In the genomic region with DNA sequence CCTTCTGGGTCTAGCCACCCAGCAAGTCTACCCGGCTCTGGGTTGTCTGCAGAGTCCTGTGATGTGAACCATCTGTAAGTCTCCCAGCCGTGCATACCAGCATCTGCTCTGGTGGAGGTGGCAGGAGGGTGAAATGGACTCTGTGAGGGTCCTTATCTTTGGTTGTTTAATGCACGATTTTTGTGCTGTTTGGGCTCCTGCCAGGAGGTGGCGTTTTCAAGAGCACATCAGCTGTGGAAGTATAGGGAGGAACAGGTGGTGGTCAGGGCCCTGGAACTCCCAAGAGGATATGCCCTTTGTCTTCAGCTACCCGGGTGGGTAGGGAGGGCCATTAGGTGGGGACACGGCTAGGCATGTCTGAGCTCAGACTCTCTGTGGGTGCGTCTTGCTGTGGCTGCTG, we compare ENCODE assay signal across 17 cellular contexts.
DNase-seq lines count a peak whose midpoint lies in the region; ATAC-seq and TF ChIP-seq lines count a peak whose summit lies in the region.
"Had no signal": no experiment of that assay in that cellular context is flagged by ENCODE, and none has a peak within 500 bp of the region (broad histone marks: within the 10 kb centered on the region; RNA-seq: fewer than 3 reads in every experiment).

No MANE protein-coding gene starts in this region.

- no peak overlapping the region for H3K27ac Mint-ChIP-seq in mesothelial cell of epicardium
- H3K27ac Mint-ChIP-seq: CD4-positive, alpha-beta T cell had no signal

- no peak overlapping the region for H3K4me3 Mint-ChIP-seq in mesothelial cell of epicardium
- H3K4me3 Mint-ChIP-seq: CD4-positive, alpha-beta T cell had no signal

- no peak overlapping the region for H3K9ac ChIP-seq in Karpas-422 (ENCODE audit: low read length)
- H3K9ac ChIP-seq: GM23248 had no signal

- H3K4me2 ChIP-seq in Karpas-422 (ENCODE audit: low read depth, low read length, poor library complexity, severe bottlenecking): no peak overlapping the region

- H3K27ac ChIP-seq in Karpas-422 (ENCODE audit: low read length): no peak overlapping the region
- no peak overlapping the region for H3K27ac ChIP-seq in RWPE1
- H3K27ac ChIP-seq: esophagus squamous epithelium, GM23248 had no signal

- no peaks in the 10 kb centered on the region for H3K36me3 ChIP-seq in Karpas-422 (ENCODE audit: insufficient read depth, low read length)
- H3K36me3 ChIP-seq: esophagus squamous epithelium had no signal

- POLR2A ChIA-PET in RWPE1 (lab: Yijun Ruan, JAX; ENCODE audit: low non-redundant PET): no interaction called here

- H3K4me1 ChIP-seq in Karpas-422 (ENCODE audit: low read length): no peaks in the 10 kb centered on the region
- H3K4me1 ChIP-seq: esophagus squamous epithelium had no signal

- H3K4me3 ChIP-seq in Karpas-422 (ENCODE audit: low read length): no peak overlapping the region
- H3K4me3 ChIP-seq: esophagus squamous epithelium, GM23248 had no signal

- CTCF ChIA-PET in RWPE1 (lab: Yijun Ruan, JAX): interaction anchor here (0.6 kb wide), 1 partner anchor 382 kb away, joined by 4 read pairs; no protein-coding TSS in a partner anchor

- no peaks in the 10 kb centered on the region for H3K9me3 ChIP-seq in Karpas-422 (ENCODE audit: low read length)
- H3K9me3 ChIP-seq: esophagus squamous epithelium had no signal

- H3K27me3 ChIP-seq in Karpas-422 (ENCODE audit: low read length): no peaks in the 10 kb centered on the region
- H3K27me3 ChIP-seq: esophagus squamous epithelium had no signal

- H3K9me2 ChIP-seq in Karpas-422 (replicated peaks; ENCODE audit: insufficient read depth, low read length): no peaks in the 10 kb centered on the region

- DNase-seq in Daoy (ENCODE audit: low read depth) (peak; percentile 9), Karpas-422 (peak; percentile 45), UCSD-AML1 (lab: John Stamatoyannopoulos, UW; ENCODE audit: unreplicated experiment) (peak; percentile 14), mesothelial cell of epicardium (ENCODE audit: low spot score in 2 of 2, unreplicated experiment in 2 of 2) (no peak), germinal center (ENCODE audit: low spot score) (no peak), RWPE1 (ENCODE audit: low spot score) (no peak)
- DNase-seq: activated T-cell treated with anti-CD3 and anti-CD28 coated beads, Interleukin-2, amount 50 U/mL, for 1 hour; amniotic stem cell; CD4-positive, alpha-beta T cell; esophagus squamous epithelium; GM23248; hippocampal formation; KG1; NCI-H1694; stimulated activated naive CD8-positive, alpha-beta T cell treated with anti-CD3 and anti-CD28 coated beads, Interleukin-15, Interleukin-2, amounts not matched to agents 100 U/mL and 50 U/mL, for 24 hours had no signal

- H3K9me3 Mint-ChIP-seq in mesothelial cell of epicardium: peaks cover 40% of the 10 kb centered on the region

- H2AFZ ChIP-seq in Karpas-422 (ENCODE audit: low read length): no peak overlapping the region
- H2AFZ ChIP-seq: GM23248 had no signal

- peaks cover 6% of the 10 kb centered on the region for H3K36me3 Mint-ChIP-seq in mesothelial cell of epicardium

- ATAC-seq in HG03354 (IDR thresholded peaks at IDR 0.05; ENCODE audit: poor library complexity, severe bottlenecking, unreplicated experiment) (no peak), GM21515 (IDR thresholded peaks at IDR 0.05; ENCODE audit: unreplicated experiment) (no peak)
- ATAC-seq: stimulated activated naive CD8-positive, alpha-beta T cell treated with anti-CD3 and anti-CD28 coated beads, Interleukin-15, Interleukin-2, amounts not matched to agents 100 U/mL and 50 U/mL, for 24 hours had no signal

- TF ChIP-seq CTCF in mesothelial cell of epicardium (IDR thresholded peaks at IDR 0.05; ENCODE audit: unreplicated experiment) (peak; percentile 36), RWPE1 (conservative IDR thresholded peaks at IDR 0.05; ENCODE audit: low read depth) (no peak)

- no peaks in the 10 kb centered on the region for H3K27me3 Mint-ChIP-seq in mesothelial cell of epicardium (ENCODE audit: low read depth)
- H3K27me3 Mint-ChIP-seq: CD4-positive, alpha-beta T cell had no signal

- no peaks in the 10 kb centered on the region for H4K20me1 ChIP-seq in Karpas-422 (ENCODE audit: insufficient read depth, low read depth, low read length)

- H3K4me1 Mint-ChIP-seq in mesothelial cell of epicardium: peaks cover 6% of the 10 kb centered on the region

- H3K79me2 ChIP-seq in Karpas-422 (ENCODE audit: low read length): no peaks in the 10 kb centered on the region

Comparison
In these comparisons a context has a peak if more than half of its experiments do, and no peak if none do; other contexts are left out.
1. DNase-seq: peak in Daoy (single experiment), Karpas-422 (single experiment) and UCSD-AML1 (single experiment); none in mesothelial cell of epicardium (0 of 2), germinal center (single experiment) and RWPE1 (single experiment).